Comparison of ENCODE assay signal across 10 cellular contexts in the genomic region with DNA sequence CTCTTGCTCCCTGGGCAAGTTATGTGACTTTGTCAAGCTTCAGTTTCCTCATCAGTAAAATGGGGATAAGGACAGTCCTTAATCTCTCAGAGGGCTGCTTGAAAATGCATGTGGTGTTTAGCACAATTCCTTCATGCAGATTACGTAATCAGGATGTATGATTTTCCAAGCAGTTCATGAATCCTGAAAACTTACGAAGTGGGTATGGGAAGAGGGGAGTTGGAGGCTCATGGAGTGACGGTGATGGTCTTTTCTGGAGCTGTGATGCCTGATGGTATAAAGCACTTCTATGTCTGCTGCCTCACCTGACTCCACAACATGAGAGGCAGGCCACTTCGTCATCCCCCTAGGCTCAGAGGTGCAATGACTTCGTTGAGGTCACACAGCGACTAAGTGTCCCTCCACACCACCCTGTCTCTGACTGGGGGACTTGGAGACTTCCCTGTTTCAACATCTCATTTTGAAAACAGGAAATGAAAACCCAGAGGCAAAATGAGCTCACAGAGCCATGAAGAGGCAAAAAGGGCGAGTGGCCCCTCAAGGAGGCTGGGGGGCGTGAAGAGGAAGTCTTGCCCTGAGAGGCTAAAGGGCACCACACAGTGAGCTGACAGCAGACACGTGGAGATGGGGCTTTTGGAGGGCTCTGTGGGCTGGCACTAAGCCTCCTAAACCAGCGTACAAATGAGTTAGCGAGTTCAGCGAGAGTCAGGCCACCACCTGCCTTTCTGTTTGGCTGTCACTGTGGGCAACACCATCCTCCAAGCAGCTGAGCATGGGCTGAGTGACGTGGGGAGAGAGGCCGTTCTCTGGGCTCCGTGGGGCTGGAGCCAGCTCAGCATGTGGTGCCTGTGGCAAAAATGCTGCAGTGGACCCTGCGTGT. TPM values are rescaled to one million over a fixed set of nuclear protein-coding genes. Genes with fewer than 3 reads are reported as not detected.
DNase-seq lines count a peak whose midpoint lies in the region; ATAC-seq and TF ChIP-seq lines count a peak whose summit lies in the region.
"Had no signal": no experiment of that assay in that cellular context is flagged by ENCODE, and none has a peak within 500 bp of the region (broad histone marks: within the 10 kb centered on the region; RNA-seq: fewer than 3 reads in every experiment).

No MANE protein-coding gene starts in this region.

- no peak overlapping the region for H3K9ac ChIP-seq in colonic mucosa (ENCODE audit: low read depth in 2 of 2, low read length in 2 of 2)

- no peaks in the 10 kb centered on the region for H3K36me3 ChIP-seq in colonic mucosa
- H3K36me3 ChIP-seq in brain microvascular endothelial cell (replicated peaks): no peaks in the 10 kb centered on the region

- no peaks in the 10 kb centered on the region for H3K9me3 ChIP-seq in colonic mucosa
- H3K9me3 ChIP-seq: body of pancreas, psoas muscle had no signal

- intact Hi-C loops in colonic mucosa (cut with DNase I): no loop called here

- TF ChIP-seq CTCF in GM10266 (IDR thresholded peaks at IDR 0.05; ENCODE audit: control insufficient read depth, insufficient read depth, low read depth, missing control alignments) (no peak), HL-60 (IDR thresholded peaks at IDR 0.05; ENCODE audit: insufficient read depth, low read length) (no peak), colonic mucosa (IDR thresholded peaks at IDR 0.05) (no peak), brain microvascular endothelial cell (IDR thresholded peaks at IDR 0.05; ENCODE audit: low read depth, low read length, missing control alignments) (no peak)

- peak; percentile 73 for DNase-seq in GM10266 (ENCODE audit: extremely low spot score)
- peak; percentile 53 to 84 for DNase-seq in HL-60 (ENCODE audit: low read depth in 1 of 2, low spot score in 1 of 2)
- DNase-seq in colonic mucosa: no peak
- peak; percentile 44 for DNase-seq in stimulated activated naive CD8-positive, alpha-beta T cell treated with anti-CD3 and anti-CD28 coated beads, Interleukin-15, Interleukin-2, amounts not matched to agents 100 U/mL and 50 U/mL, for 24 hours
- no peak for DNase-seq in HuH-7 (ENCODE audit: low spot score)
- DNase-seq in NCI-H510A (lab: John Stamatoyannopoulos, UW): no peak
- DNase-seq in brain microvascular endothelial cell: no peak
- DNase-seq: psoas muscle had no signal

- H3K4me3 ChIP-seq in HL-60 (replicated peaks; ENCODE audit: insufficient read depth, low read length): no peak overlapping the region
- no peak overlapping the region for H3K4me3 ChIP-seq in colonic mucosa
- H3K4me3 ChIP-seq in brain microvascular endothelial cell (ENCODE audit: low read depth, low read length): no peak overlapping the region
- H3K4me3 ChIP-seq: body of pancreas, psoas muscle had no signal

- ATAC-seq in GM19468 (IDR thresholded peaks at IDR 0.05; ENCODE audit: extremely low read depth, unreplicated experiment): peak; percentile 45
- ATAC-seq in stimulated activated naive CD8-positive, alpha-beta T cell treated with anti-CD3 and anti-CD28 coated beads, Interleukin-15, Interleukin-2, amounts not matched to agents 100 U/mL and 50 U/mL, for 24 hours: peak; percentile 80
- ATAC-seq: body of pancreas had no signal

- H3K27ac ChIP-seq in HL-60 (replicated peaks): peak overlapping the region; percentile 62
- peak overlapping the region; percentile 28 for H3K27ac ChIP-seq in colonic mucosa
- no peak overlapping the region for H3K27ac ChIP-seq in brain microvascular endothelial cell
- H3K27ac ChIP-seq: psoas muscle had no signal

- no peaks in the 10 kb centered on the region for H3K4me1 ChIP-seq in colonic mucosa
- H3K4me1 ChIP-seq: body of pancreas, psoas muscle had no signal

- H3K27me3 ChIP-seq in HL-60 (ENCODE audit: insufficient read depth, poor library complexity, severe bottlenecking): no peaks in the 10 kb centered on the region
- H3K27me3 ChIP-seq in colonic mucosa: no peaks in the 10 kb centered on the region
- H3K27me3 ChIP-seq in brain microvascular endothelial cell (replicated peaks): no peaks in the 10 kb centered on the region
- H3K27me3 ChIP-seq: body of pancreas had no signal

- in situ Hi-C loops in brain microvascular endothelial cell (cut with HindIII; ENCODE audit: low pct_ligation_motif_present, low sequenced_read_pairs): no loop called here

RNA-seq across cellular contexts. Expression of gene MCM5, which starts 10.1 kb away (rescaled TPM):
- 100 to 1,000 TPM in 1 of 2 donors, 10 to 100 TPM in 1; 33.0 to 120 TPM for total RNA-seq in colonic mucosa

RNA-seq across cellular contexts. Expression of gene HMOX1, which starts 29.1 kb away (rescaled TPM):
- 10 to 100 TPM; 31.0 to 50.3 TPM for total RNA-seq in colonic mucosa

Comparison
In these comparisons a context has a peak if more than half of its experiments do, and no peak if none do; other contexts are left out.
1. DNase-seq: peak in GM10266 (single experiment), HL-60 (2 of 2) and stimulated activated naive CD8-positive, alpha-beta T cell treated with anti-CD3 and anti-CD28 coated beads, Interleukin-15, Interleukin-2, amounts not matched to agents 100 U/mL and 50 U/mL, for 24 hours (single experiment); none in colonic mucosa (single experiment), HuH-7 (single experiment), NCI-H510A (single experiment) and brain microvascular endothelial cell (single experiment).